Comparison of ENCODE assay signal across 1 cellular context in the genomic region with DNA sequence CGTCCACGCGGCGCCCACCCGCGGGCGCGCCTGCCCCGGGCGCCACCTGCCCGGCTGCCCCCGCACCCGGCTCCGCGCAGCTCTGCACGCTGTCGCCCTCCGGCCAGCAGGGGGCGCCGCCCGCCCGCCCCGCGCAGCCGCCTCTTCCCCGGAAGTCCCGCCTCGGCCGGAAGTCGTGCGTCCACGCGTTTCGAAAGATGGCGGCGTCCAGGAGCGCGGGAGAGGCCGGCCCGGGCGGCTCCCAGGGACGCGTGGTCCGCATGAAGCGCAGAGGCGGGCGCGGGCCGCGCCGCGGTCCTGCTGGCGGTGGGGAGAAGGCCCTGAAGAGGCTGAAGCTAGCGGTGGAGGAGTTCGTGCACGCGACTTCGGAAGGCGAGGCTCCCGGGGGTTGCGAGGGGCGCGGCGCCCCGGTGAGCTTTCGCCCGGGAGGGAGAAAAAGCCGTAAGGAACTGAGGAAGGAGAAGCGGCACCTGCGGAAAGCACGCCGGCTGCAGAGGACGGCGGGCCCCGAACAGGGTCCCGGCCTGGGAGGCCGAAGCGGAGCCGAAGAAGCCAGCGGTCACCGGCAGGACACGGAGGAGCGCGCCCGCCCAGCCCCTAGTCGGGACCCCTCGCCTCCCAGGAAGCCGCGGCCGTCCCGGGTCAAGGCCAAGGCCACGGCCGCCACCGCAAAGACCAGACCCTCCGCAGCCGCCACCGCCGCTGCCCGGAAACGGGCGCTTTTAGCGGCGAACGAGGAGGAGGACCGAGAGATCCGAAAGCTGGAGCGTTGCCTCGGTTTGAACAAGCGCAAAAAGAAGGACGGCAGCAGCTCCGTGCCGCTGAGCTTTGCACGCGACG.
TF ChIP-seq lines count a peak whose summit lies in the region.

A gene with protein sequence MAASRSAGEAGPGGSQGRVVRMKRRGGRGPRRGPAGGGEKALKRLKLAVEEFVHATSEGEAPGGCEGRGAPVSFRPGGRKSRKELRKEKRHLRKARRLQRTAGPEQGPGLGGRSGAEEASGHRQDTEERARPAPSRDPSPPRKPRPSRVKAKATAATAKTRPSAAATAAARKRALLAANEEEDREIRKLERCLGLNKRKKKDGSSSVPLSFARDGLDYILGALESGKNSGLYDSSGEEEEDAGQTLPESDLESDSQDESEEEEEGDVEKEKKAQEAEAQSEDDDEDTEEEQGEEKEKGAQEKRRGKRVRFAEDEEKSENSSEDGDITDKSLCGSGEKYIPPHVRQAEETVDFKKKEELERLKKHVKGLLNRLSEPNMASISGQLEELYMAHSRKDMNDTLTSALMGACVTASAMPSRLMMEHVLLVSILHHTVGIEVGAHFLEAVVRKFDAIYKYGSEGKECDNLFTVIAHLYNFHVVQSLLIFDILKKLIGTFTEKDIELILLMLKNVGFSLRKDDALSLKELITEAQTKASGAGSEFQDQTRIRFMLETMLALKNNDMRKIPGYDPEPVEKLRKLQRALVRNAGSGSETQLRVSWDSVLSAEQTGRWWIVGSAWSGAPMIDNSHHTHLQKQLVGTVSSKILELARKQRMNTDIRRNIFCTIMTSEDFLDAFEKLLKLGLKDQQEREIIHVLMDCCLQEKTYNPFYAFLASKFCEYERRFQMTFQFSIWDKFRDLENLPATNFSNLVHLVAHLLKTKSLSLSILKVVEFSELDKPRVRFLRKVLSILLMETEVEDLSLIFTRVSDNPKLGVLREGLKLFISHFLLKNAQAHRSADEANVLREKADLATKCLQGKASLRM (plus strand): TSS at position 172 of the 840 bp plus-strand sequence. CDS start 26 bp downstream, at position 198.

TF ChIP-seq in HepG2, 621 proteins besides CTCF, POLR2A, EP300 and RAD21 (continued from another document and continues in another):
- TF ChIP-seq, protein P1, sequence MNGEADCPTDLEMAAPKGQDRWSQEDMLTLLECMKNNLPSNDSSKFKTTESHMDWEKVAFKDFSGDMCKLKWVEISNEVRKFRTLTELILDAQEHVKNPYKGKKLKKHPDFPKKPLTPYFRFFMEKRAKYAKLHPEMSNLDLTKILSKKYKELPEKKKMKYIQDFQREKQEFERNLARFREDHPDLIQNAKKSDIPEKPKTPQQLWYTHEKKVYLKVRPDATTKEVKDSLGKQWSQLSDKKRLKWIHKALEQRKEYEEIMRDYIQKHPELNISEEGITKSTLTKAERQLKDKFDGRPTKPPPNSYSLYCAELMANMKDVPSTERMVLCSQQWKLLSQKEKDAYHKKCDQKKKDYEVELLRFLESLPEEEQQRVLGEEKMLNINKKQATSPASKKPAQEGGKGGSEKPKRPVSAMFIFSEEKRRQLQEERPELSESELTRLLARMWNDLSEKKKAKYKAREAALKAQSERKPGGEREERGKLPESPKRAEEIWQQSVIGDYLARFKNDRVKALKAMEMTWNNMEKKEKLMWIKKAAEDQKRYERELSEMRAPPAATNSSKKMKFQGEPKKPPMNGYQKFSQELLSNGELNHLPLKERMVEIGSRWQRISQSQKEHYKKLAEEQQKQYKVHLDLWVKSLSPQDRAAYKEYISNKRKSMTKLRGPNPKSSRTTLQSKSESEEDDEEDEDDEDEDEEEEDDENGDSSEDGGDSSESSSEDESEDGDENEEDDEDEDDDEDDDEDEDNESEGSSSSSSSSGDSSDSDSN (CRISPR knock-in tag; IDR thresholded peaks at IDR 0.05): peak; percentile 87
- TF ChIP-seq MXI1 (IDR thresholded peaks at IDR 0.05; ENCODE audit: borderline replicate concordance, low read depth, low read length): peak; percentile 97; the same call in 2 of the 3 replicates
- TF ChIP-seq, protein P2, sequence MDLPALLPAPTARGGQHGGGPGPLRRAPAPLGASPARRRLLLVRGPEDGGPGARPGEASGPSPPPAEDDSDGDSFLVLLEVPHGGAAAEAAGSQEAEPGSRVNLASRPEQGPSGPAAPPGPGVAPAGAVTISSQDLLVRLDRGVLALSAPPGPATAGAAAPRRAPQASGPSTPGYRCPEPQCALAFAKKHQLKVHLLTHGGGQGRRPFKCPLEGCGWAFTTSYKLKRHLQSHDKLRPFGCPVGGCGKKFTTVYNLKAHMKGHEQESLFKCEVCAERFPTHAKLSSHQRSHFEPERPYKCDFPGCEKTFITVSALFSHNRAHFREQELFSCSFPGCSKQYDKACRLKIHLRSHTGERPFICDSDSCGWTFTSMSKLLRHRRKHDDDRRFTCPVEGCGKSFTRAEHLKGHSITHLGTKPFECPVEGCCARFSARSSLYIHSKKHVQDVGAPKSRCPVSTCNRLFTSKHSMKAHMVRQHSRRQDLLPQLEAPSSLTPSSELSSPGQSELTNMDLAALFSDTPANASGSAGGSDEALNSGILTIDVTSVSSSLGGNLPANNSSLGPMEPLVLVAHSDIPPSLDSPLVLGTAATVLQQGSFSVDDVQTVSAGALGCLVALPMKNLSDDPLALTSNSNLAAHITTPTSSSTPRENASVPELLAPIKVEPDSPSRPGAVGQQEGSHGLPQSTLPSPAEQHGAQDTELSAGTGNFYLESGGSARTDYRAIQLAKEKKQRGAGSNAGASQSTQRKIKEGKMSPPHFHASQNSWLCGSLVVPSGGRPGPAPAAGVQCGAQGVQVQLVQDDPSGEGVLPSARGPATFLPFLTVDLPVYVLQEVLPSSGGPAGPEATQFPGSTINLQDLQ (CRISPR knock-in tag; IDR thresholded peaks at IDR 0.05): 0 out of 2 replicates have a peak, but pooled peaks have one; percentile 23
- peak; percentile 82 for TF ChIP-seq ZNF501 (CRISPR knock-in tag; IDR thresholded peaks at IDR 0.05)
- TF ChIP-seq, protein P3, sequence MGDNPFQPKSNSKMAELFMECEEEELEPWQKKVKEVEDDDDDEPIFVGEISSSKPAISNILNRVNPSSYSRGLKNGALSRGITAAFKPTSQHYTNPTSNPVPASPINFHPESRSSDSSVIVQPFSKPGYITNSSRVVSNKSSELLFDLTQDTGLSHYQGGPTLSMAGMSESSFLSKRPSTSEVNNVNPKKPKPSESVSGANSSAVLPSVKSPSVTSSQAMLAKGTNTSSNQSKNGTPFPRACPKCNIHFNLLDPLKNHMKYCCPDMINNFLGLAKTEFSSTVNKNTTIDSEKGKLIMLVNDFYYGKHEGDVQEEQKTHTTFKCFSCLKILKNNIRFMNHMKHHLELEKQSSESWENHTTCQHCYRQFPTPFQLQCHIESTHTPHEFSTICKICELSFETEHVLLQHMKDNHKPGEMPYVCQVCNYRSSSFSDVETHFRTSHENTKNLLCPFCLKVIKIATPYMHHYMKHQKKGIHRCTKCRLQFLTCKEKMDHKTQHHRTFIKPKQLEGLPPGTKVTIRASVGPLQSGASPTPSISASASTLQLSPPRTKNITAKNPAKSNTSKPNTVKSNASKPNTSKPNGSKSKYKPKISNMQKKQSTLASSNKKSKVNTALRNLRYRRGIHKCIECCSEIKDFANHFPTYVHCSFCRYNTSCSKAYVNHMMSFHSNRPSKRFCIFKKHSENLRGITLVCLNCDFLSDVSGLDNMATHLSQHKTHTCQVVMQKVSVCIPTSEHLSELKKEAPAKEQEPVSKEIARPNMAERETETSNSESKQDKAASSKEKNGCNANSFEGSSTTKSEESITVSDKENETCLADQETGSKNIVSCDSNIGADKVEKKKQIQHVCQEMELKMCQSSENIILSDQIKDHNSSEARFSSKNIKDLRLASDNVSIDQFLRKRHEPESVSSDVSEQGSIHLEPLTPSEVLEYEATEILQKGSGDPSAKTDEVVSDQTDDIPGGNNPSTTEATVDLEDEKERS (CRISPR knock-in tag; IDR thresholded peaks at IDR 0.05): no peak; the same call in 1 of the 2 replicates
- TF ChIP-seq, protein P4, sequence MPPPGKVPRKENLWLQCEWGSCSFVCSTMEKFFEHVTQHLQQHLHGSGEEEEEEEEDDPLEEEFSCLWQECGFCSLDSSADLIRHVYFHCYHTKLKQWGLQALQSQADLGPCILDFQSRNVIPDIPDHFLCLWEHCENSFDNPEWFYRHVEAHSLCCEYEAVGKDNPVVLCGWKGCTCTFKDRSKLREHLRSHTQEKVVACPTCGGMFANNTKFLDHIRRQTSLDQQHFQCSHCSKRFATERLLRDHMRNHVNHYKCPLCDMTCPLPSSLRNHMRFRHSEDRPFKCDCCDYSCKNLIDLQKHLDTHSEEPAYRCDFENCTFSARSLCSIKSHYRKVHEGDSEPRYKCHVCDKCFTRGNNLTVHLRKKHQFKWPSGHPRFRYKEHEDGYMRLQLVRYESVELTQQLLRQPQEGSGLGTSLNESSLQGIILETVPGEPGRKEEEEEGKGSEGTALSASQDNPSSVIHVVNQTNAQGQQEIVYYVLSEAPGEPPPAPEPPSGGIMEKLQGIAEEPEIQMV (CRISPR knock-in tag; IDR thresholded peaks at IDR 0.05; ENCODE audit: low read depth): peak; percentile 28; the same call in 1 of the 2 replicates
- TF ChIP-seq ZNF24 (IDR thresholded peaks at IDR 0.05): no peak
- peak; percentile 96 for TF ChIP-seq ASH2L (IDR thresholded peaks at IDR 0.05; ENCODE audit: insufficient read length, low read depth, low read length)
- TF ChIP-seq MYC (CRISPR knock-in tag; IDR thresholded peaks at IDR 0.05; ENCODE audit: borderline replicate concordance): peak; percentile 94
- TF ChIP-seq KLF12 (CRISPR knock-in tag; IDR thresholded peaks at IDR 0.05; ENCODE audit: borderline replicate concordance): 0 out of 2 replicates have a peak, but pooled peaks have one; percentile 50
- no peak for TF ChIP-seq ZNF577 (CRISPR knock-in tag; IDR thresholded peaks at IDR 0.05; ENCODE audit: borderline replicate concordance, low read depth)
- TF ChIP-seq ZNF431 (CRISPR knock-in tag; IDR thresholded peaks at IDR 0.05; ENCODE audit: borderline replicate concordance, low read depth): peak; percentile 77; the same call in 1 of the 2 replicates
- TF ChIP-seq ZMAT3 (CRISPR knock-in tag; conservative IDR thresholded peaks at IDR 0.05): peak; percentile 92; the same call in 1 of the 2 replicates
- TF ChIP-seq, protein P5, sequence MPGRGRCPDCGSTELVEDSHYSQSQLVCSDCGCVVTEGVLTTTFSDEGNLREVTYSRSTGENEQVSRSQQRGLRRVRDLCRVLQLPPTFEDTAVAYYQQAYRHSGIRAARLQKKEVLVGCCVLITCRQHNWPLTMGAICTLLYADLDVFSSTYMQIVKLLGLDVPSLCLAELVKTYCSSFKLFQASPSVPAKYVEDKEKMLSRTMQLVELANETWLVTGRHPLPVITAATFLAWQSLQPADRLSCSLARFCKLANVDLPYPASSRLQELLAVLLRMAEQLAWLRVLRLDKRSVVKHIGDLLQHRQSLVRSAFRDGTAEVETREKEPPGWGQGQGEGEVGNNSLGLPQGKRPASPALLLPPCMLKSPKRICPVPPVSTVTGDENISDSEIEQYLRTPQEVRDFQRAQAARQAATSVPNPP (CRISPR knock-in tag; IDR thresholded peaks at IDR 0.05): peak; percentile 89; the same call in 1 of the 2 replicates
- TF ChIP-seq AGO1 (IDR thresholded peaks at IDR 0.05; ENCODE audit: low read depth, low read length, poor library complexity, severe bottlenecking): peak; percentile 71
- TF ChIP-seq, protein P6, sequence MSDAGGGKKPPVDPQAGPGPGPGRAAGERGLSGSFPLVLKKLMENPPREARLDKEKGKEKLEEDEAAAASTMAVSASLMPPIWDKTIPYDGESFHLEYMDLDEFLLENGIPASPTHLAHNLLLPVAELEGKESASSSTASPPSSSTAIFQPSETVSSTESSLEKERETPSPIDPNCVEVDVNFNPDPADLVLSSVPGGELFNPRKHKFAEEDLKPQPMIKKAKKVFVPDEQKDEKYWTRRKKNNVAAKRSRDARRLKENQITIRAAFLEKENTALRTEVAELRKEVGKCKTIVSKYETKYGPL (CRISPR knock-in tag; IDR thresholded peaks at IDR 0.05): peak; percentile 34; the same call in 1 of the 2 replicates
- TF ChIP-seq TCF12 (IDR thresholded peaks at IDR 0.05): no peak
- TF ChIP-seq TCF12 (CRISPR knock-in tag; IDR thresholded peaks at IDR 0.05): no peak
- TF ChIP-seq MLLT10 (CRISPR knock-in tag; IDR thresholded peaks at IDR 0.05): no peak
- TF ChIP-seq, protein P7, sequence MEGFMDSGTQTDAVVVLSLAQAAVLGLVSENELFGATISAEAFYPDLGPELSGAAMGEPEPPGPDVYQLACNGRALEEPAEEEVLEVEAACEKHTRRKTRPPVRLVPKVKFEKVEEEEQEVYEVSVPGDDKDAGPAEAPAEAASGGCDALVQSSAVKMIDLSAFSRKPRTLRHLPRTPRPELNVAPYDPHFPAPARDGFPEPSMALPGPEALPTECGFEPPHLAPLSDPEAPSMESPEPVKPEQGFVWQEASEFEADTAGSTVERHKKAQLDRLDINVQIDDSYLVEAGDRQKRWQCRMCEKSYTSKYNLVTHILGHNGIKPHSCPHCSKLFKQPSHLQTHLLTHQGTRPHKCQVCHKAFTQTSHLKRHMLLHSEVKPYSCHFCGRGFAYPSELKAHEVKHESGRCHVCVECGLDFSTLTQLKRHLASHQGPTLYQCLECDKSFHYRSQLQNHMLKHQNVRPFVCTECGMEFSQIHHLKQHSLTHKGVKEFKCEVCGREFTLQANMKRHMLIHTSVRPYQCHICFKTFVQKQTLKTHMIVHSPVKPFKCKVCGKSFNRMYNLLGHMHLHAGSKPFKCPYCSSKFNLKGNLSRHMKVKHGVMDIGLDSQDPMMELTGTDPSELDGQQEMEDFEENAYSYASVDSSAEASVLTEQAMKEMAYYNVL (CRISPR knock-in tag; IDR thresholded peaks at IDR 0.05; ENCODE audit: borderline replicate concordance): no peak; the same call in 1 of the 2 replicates
- peak; percentile 93; the same call in 1 of the 2 replicates for TF ChIP-seq SIN3A (IDR thresholded peaks at IDR 0.05; ENCODE audit: borderline replicate concordance, low read depth, low read length)
- peak; percentile 79; the same call in 1 of the 2 replicates for TF ChIP-seq ZNF850 (CRISPR knock-in tag; conservative IDR thresholded peaks at IDR 0.05)
- TF ChIP-seq XBP1 (CRISPR knock-in tag; IDR thresholded peaks at IDR 0.05): no peak
- TF ChIP-seq MAFF (IDR thresholded peaks at IDR 0.05; ENCODE audit: low read depth, low read length): no peak
- TF ChIP-seq, protein P8, sequence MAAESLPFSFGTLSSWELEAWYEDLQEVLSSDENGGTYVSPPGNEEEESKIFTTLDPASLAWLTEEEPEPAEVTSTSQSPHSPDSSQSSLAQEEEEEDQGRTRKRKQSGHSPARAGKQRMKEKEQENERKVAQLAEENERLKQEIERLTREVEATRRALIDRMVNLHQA (CRISPR knock-in tag; IDR thresholded peaks at IDR 0.05): no peak
- TF ChIP-seq, protein P9, sequence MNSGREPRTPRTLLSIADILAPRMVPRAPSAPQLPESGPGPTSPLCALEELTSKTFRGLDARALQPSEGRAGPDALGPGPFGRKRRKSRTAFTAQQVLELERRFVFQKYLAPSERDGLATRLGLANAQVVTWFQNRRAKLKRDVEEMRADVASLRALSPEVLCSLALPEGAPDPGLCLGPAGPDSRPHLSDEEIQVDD (CRISPR knock-in tag; IDR thresholded peaks at IDR 0.05; ENCODE audit: borderline replicate concordance): 0 out of 2 replicates have a peak, but pooled peaks have one; percentile 71
- TF ChIP-seq ARNT2 (CRISPR knock-in tag; IDR thresholded peaks at IDR 0.05; ENCODE audit: low read depth): peak; percentile 96
- TF ChIP-seq, protein P10, sequence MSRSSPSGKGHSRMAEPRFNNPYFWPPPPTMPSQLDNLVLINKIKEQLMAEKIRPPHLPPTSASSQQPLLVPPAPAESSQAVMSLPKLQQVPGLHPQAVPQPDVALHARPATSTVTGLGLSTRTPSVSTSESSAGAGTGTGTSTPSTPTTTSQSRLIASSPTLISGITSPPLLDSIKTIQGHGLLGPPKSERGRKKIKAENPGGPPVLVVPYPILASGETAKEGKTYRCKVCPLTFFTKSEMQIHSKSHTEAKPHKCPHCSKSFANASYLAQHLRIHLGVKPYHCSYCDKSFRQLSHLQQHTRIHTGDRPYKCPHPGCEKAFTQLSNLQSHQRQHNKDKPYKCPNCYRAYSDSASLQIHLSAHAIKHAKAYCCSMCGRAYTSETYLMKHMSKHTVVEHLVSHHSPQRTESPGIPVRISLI (CRISPR knock-in tag; IDR thresholded peaks at IDR 0.05; ENCODE audit: borderline replicate concordance): no peak
- TF ChIP-seq ZNF674 (CRISPR knock-in tag; IDR thresholded peaks at IDR 0.05; ENCODE audit: low read depth): no peak
